In genomic region chr17:8192070-8192815, GRCh38 we compare ENCODE assay signal across 8 cellular contexts. TPM values are rescaled to one million over a fixed set of nuclear protein-coding genes. Genes with fewer than 3 reads are reported as not detected.
DNase-seq lines count a peak whose midpoint lies in the region; ATAC-seq, FAIRE-seq and TF ChIP-seq lines count a peak whose summit lies in the region.

No MANE protein-coding gene starts in this region.

- peak overlapping the region; percentile 41 for H3K9ac ChIP-seq in GM12878 (ENCODE audit: control insufficient read depth, insufficient read depth, low read length)

- TF ChIP-seq POLR2A in A549 (IDR thresholded peaks at IDR 0.05; ENCODE audit: low read length): peak; percentile 28; the same call in 1 of the 2 replicates
- peak; percentile 79 for TF ChIP-seq POLR2A in GM12878 (IDR thresholded peaks at IDR 0.05; ENCODE audit: low read depth, low read length)

- POLR2A ChIA-PET in A549 (lab: Yijun Ruan, JAX): interaction anchor here (0.7 to 2.0 kb wide), 17 partner anchors 9 to 184 kb away, joined by 3 to 24 read pairs (median 4); partner anchors contain the start of genes AURKB, CTC1, HES7 and KRABD2
- POLR2A ChIA-PET in GM12878 (lab: Charles Lee): interaction anchor here (0.6 to 8.1 kb wide), 14 partner anchors 8 to 72 kb away, joined by 3 to 146 read pairs (median 5); partner anchors contain the start of genes AURKB, CTC1, PER1 and PFAS

- no peaks in the 10 kb centered on the region for H3K36me3 ChIP-seq in GM12878 (ENCODE audit: control insufficient read depth in 2 of 2, insufficient read depth in 2 of 2, low read length in 1 of 2)

- WGBS in A549 (ENCODE audit: missing lambda C conversion rate): 2% methylated on average over 12 of the region's 12 CpGs
- 15% methylated on average over 12 of the region's 12 CpGs for WGBS in GM12878 (ENCODE audit: insufficient coverage, insufficient replicate concordance, low lambda C conversion rate, missing lambda C conversion rate)
- 13% methylated on average over 12 of the region's 12 CpGs for WGBS in right cardiac atrium

- TF ChIP-seq RAD21 in A549 (conservative IDR thresholded peaks at IDR 0.05 in 1 of 2, IDR thresholded peaks at IDR 0.05 in 1 of 2) (no peak), GM12878 (IDR thresholded peaks at IDR 0.05; ENCODE audit: insufficient read depth, low read depth, low read length) (no peak)

- peaks cover 46% of the 10 kb centered on the region for H3K4me1 ChIP-seq in A549
- peaks cover 27% of the 10 kb centered on the region for H3K4me1 ChIP-seq in GM12878 (ENCODE audit: control insufficient read depth, insufficient read depth, low read length)
- peaks cover 12% of the 10 kb centered on the region for H3K4me1 ChIP-seq in right cardiac atrium (ENCODE audit: control insufficient read depth, insufficient read depth, low read length)

- TF ChIP-seq EP300 in A549 (IDR thresholded peaks at IDR 0.05) (no peak), GM12878 (IDR thresholded peaks at IDR 0.05; ENCODE audit: borderline replicate concordance in 1 of 2, control insufficient read depth in 1 of 2, low read depth in 2 of 2, low read length in 2 of 2) (no peak)

- H3K79me2 ChIP-seq in GM12878 (ENCODE audit: control insufficient read depth, insufficient read depth, low read length): peaks cover 18% of the 10 kb centered on the region

- CTCF ChIA-PET in A549 (lab: Yijun Ruan, JAX) (interaction anchor here (0.8 to 11.3 kb wide), 6 partner anchors 14 to 73 kb away, joined by 3 to 164 read pairs (median 5); partner anchors contain the start of genes AURKB and CTC1), GM12878 (lab: Yijun Ruan, JAX) (interaction anchor here (0.9 to 2.1 kb wide), 10 partner anchors 9 to 108 kb away, joined by 3 to 8 read pairs (median 4); partner anchors contain the start of gene AURKB)

- TF ChIP-seq CTCF in A549 (IDR thresholded peaks at IDR 0.05) (no peak), GM12878 (IDR thresholded peaks at IDR 0.05 in 2 of 3, conservative IDR thresholded peaks at IDR 0.05 in 1 of 3; ENCODE audit: control insufficient read depth in 2 of 3, extremely low read depth in 1 of 3, insufficient read depth in 1 of 3, low read depth in 3 of 3, low read length in 3 of 3) (no peak)

- in situ Hi-C loops in GM12878 (cut with MboI): no loop called here

- H3K27me3 ChIP-seq in GM12878 (replicated peaks in 1 of 2; ENCODE audit: control insufficient read depth in 2 of 2, insufficient read depth in 2 of 2, low read length in 1 of 2) (no peaks in the 10 kb centered on the region), right cardiac atrium (ENCODE audit: control insufficient read depth, insufficient read depth) (no peaks in the 10 kb centered on the region)

- H3K9me3 ChIP-seq in A549 (no peaks in the 10 kb centered on the region), GM12878 (replicated peaks; ENCODE audit: control insufficient read depth, insufficient read depth, low read length) (no peaks in the 10 kb centered on the region), right cardiac atrium (ENCODE audit: control insufficient read depth, low read length) (no peaks in the 10 kb centered on the region)

- peak overlapping the region; percentile 40 for H3K4me3 ChIP-seq in A549
- peak overlapping the region; percentile 21 for H3K4me3 ChIP-seq in GM12878
- H3K4me3 ChIP-seq in right cardiac atrium (ENCODE audit: low read length): peak overlapping the region; percentile 35

- FAIRE-seq in A549 (lab: Jason Lieb, UNC): peak; percentile 100
- FAIRE-seq in GM12878 (lab: Jason Lieb, UNC): no peak

- H2AFZ ChIP-seq in GM12878 (ENCODE audit: control insufficient read depth, low read depth, low read length): peak overlapping the region; percentile 82

- intact Hi-C loops in GM12878 (cut with micrococcal nuclease; ENCODE audit: unreplicated experiment): no loop called here
- intact Hi-C loops in right cardiac atrium (cut with DNase I): no loop called here
- intact Hi-C loops in posterior cingulate gyrus (cut with DNase I): no loop called here

- DNase-seq in A549 (ENCODE audit: low read depth in 1 of 2, low spot score in 1 of 2): peak; percentile 97
- peak; percentile 62 for DNase-seq in M059J (ENCODE audit: low read depth)
- DNase-seq in SHP77 treated with DMSO at 0.1 percent for 48 hours (lab: John Stamatoyannopoulos, UW): peak; percentile 99
- peak; percentile 87 for DNase-seq in GM12878 (ENCODE audit: low read depth, low spot score)
- peak; percentile 78 to 92 (median 85) for DNase-seq in right cardiac atrium
- peak; percentile 69 to 97 (median 91) for DNase-seq in posterior cingulate gyrus
- DNase-seq in mesenteric fat pad (ENCODE audit: low spot score): no peak

- ATAC-seq in A549: peak; percentile 40 to 63
- peak; percentile 29 for ATAC-seq in GM18907 (IDR thresholded peaks at IDR 0.05; ENCODE audit: unreplicated experiment)
- ATAC-seq in GM12878: peak; percentile 50
- peak; percentile 57 to 60 for ATAC-seq in right cardiac atrium

- RAD21 ChIA-PET in GM12878 (lab: Charles Lee; ENCODE audit: unreplicated experiment): interaction anchor here (0.9 to 8.1 kb wide), 7 partner anchors 18 to 133 kb away, joined by 3 to 117 read pairs (median 5); partner anchors contain the start of genes AURKB and CTC1

- SMC1A ChIA-PET in GM12878 (lab: Charles Lee; ENCODE audit: uncharacterized antibody, unreplicated experiment): interaction anchor here (0.6 to 2.0 kb wide), 10 partner anchors 7 to 109 kb away, joined by 3 to 20 read pairs (median 4); partner anchors contain the start of genes AURKB and CTC1

- no peaks in the 10 kb centered on the region for H4K20me1 ChIP-seq in GM12878 (ENCODE audit: control insufficient read depth, insufficient read depth)

- no TSS peak for BruUV-seq in GM12878 (replicated peaks; lab: Mats Ljungman, UMichigan)

- peak overlapping the region; percentile 77 for H3K4me2 ChIP-seq in A549
- H3K4me2 ChIP-seq in GM12878 (ENCODE audit: control insufficient read depth, insufficient read depth): peak overlapping the region; percentile 51

- H3K27ac ChIP-seq in A549 (peak overlapping the region; percentile 68 to 79), GM12878 (ENCODE audit: control insufficient read depth, insufficient read depth) (peak overlapping the region; percentile 64), right cardiac atrium (ENCODE audit: low read length) (peak overlapping the region; percentile 91)

RNA-seq across cellular contexts. Expression of gene BORCS6, which starts 2.3 kb away (rescaled TPM):
- 3.0 and 3.3 TPM in 2 replicates for polyA plus RNA-seq in A549 (2011; rRNA removed)
- 4.7 and 6.0 TPM in 2 replicates for polyA plus RNA-seq in A549 (2012; cell fraction: cytosol; rRNA removed)
- polyA plus RNA-seq in A549 (2012; cell fraction: nucleus; rRNA removed): 5.1 and 6.7 TPM in 2 replicates
- polyA plus RNA-seq in A549 (2017; fragmentation: RNase III; extraction: RNeasy Plus Mini Kit Qiagen cat#74134 plus additional on column Dnase treatment): 4.1 to 6.6 TPM (median 6.1 TPM) in 3 replicates
- polyA minus RNA-seq in A549 (2011; rRNA and poly(A)+ RNA removed): 3.4 and 3.8 TPM in 2 replicates
- total RNA-seq in M059J (2014; rRNA removed; shearing (Covaris generic)): 3.9 and 6.8 TPM in 2 replicates
- 4.8 and 5.9 TPM in 2 replicates for total RNA-seq in GM12878 (2013; cell fraction: nucleolus; rRNA removed)
- 11.1 and 14.1 TPM in 2 replicates for total RNA-seq in GM12878 (2014; rRNA removed)
- total RNA-seq in GM12878 (2014; rRNA removed; fragmentation: Illumina TruSeq; extraction: Trizol): 3.4 and 4.0 TPM in 2 replicates
- total RNA-seq in GM12878 (2021): 10.8 and 11.5 TPM in 2 replicates
- 2.6 TPM for polyA plus RNA-seq in GM12878 (2011; ENCODE audit: low read depth)
- polyA plus RNA-seq in GM12878 (2011; rRNA removed): 2.7 and 4.9 TPM in 2 replicates
- 7.7 and 11.1 TPM in 2 replicates for polyA plus RNA-seq in GM12878 (2011; cell fraction: cytosol; rRNA removed)
- 7.8 and 9.8 TPM in 2 replicates for polyA plus RNA-seq in GM12878 (2011; cell fraction: nucleus; rRNA removed)
- polyA plus RNA-seq in GM12878 (2012): 7.3 and 8.5 TPM in 2 replicates
- polyA plus RNA-seq in GM12878 (2014; fragmentation: Illumina TruSeq; extraction: Trizol): 0.81 and 3.2 TPM in 2 replicates
- polyA plus RNA-seq in GM12878 (2014; fragmentation: Nextera tagmentation; extraction: Ambion mirVana): under 1 TPM; 0.37 to 0.64 TPM
- 8.6 and 9.1 TPM in 2 replicates for polyA plus RNA-seq in GM12878 (2014; rRNA removed)
- polyA plus RNA-seq in GM12878 (2016; fragmentation: Nextera tagmentation; extraction: Ambion mirVana): 10 to 100 TPM; 10.5 to 11.7 TPM
- 4.4 and 7.9 TPM in 2 replicates for polyA minus RNA-seq in GM12878 (2011; rRNA and poly(A)+ RNA removed)
- 3.1 and 5.6 TPM in 2 replicates for polyA minus RNA-seq in GM12878 (2011; cell fraction: cytosol; rRNA and poly(A)+ RNA removed)
- 5.7 and 7.9 TPM in 2 replicates for polyA minus RNA-seq in GM12878 (2011; cell fraction: nucleus; rRNA and poly(A)+ RNA removed)
- total RNA-seq in right cardiac atrium: 1 to 10 TPM; 7.0 to 9.9 (median 9.6) TPM
- polyA plus RNA-seq in right cardiac atrium: 7.3 TPM
- 5.8 TPM for total RNA-seq in mesenteric fat pad

RNA-seq across cellular contexts. Expression of gene TMEM107, which starts 16.1 kb away (rescaled TPM):
- polyA plus RNA-seq in A549 (2011; rRNA removed) (21.8 and 22.8 TPM in 2 replicates), A549 (2017; fragmentation: RNase III; extraction: RNeasy Plus Mini Kit Qiagen cat#74134 plus additional on column Dnase treatment) (16.0 to 19.2 TPM (median 17.0 TPM) in 3 replicates), GM12878 (2011; rRNA removed) (32.9 and 33.7 TPM in 2 replicates), GM12878 (2014; fragmentation: Illumina TruSeq; extraction: Trizol) (7.5 and 7.9 TPM in 2 replicates), GM12878 (2014; fragmentation: Nextera tagmentation; extraction: Ambion mirVana) (10 to 100 TPM; 20.8 to 27.0 TPM), GM12878 (2014; rRNA removed) (13.0 and 15.7 TPM in 2 replicates), GM12878 (2016; fragmentation: Nextera tagmentation; extraction: Ambion mirVana) (10 to 100 TPM; 22.5 to 23.3 TPM), right cardiac atrium (7.2 TPM)
- polyA plus RNA-seq in A549 (2012; cell fraction: cytosol; rRNA removed): 27.0 and 28.5 TPM in 2 replicates
- polyA plus RNA-seq in A549 (2012; cell fraction: nucleus; rRNA removed): 17.3 and 18.3 TPM in 2 replicates
- polyA minus RNA-seq in A549 (2011; rRNA and poly(A)+ RNA removed): 94.8 and 135 TPM in 2 replicates
- total RNA-seq in M059J (2014; rRNA removed; shearing (Covaris generic)): 27.5 and 31.5 TPM in 2 replicates
- 31.8 and 36.0 TPM in 2 replicates for total RNA-seq in GM12878 (2013; cell fraction: nucleolus; rRNA removed)
- total RNA-seq in GM12878 (2014; rRNA removed) (38.7 and 47.6 TPM in 2 replicates), GM12878 (2014; rRNA removed; fragmentation: Illumina TruSeq; extraction: Trizol) (23.7 and 24.9 TPM in 2 replicates), GM12878 (2021) (18.6 and 20.0 TPM in 2 replicates), right cardiac atrium (10 to 100 TPM in 2 of 4 donors, 1 to 10 TPM in 2; 7.1 to 11.4 (median 9.2) TPM), mesenteric fat pad (16.3 TPM)
- polyA plus RNA-seq in GM12878 (2011; ENCODE audit: low read depth): 9.9 TPM
- 40.2 and 40.3 TPM in 2 replicates for polyA plus RNA-seq in GM12878 (2011; cell fraction: cytosol; rRNA removed)
- polyA plus RNA-seq in GM12878 (2011; cell fraction: nucleus; rRNA removed): 32.6 and 35.3 TPM in 2 replicates
- 19.2 and 20.9 TPM in 2 replicates for polyA plus RNA-seq in GM12878 (2012)
- polyA minus RNA-seq in GM12878 (2011; rRNA and poly(A)+ RNA removed): 132 and 195 TPM in 2 replicates
- 52.2 and 52.7 TPM in 2 replicates for polyA minus RNA-seq in GM12878 (2011; cell fraction: cytosol; rRNA and poly(A)+ RNA removed)
- 146 and 159 TPM in 2 replicates for polyA minus RNA-seq in GM12878 (2011; cell fraction: nucleus; rRNA and poly(A)+ RNA removed)

RNA-seq across cellular contexts. Expression of gene AURKB, which starts 18.1 kb away (rescaled TPM):
- polyA plus RNA-seq in A549 (2011; rRNA removed) (51.0 and 59.5 TPM in 2 replicates), A549 (2017; fragmentation: RNase III; extraction: RNeasy Plus Mini Kit Qiagen cat#74134 plus additional on column Dnase treatment) (124 to 137 TPM (median 130 TPM) in 3 replicates), GM12878 (2011; rRNA removed) (24.7 and 52.7 TPM in 2 replicates), GM12878 (2014; fragmentation: Illumina TruSeq; extraction: Trizol) (89.9 and 149 TPM in 2 replicates), GM12878 (2014; fragmentation: Nextera tagmentation; extraction: Ambion mirVana) (100 to 1,000 TPM; 107 to 121 TPM), GM12878 (2014; rRNA removed) (81.5 and 106 TPM in 2 replicates), GM12878 (2016; fragmentation: Nextera tagmentation; extraction: Ambion mirVana) (100 to 1,000 TPM; 187 to 209 TPM), right cardiac atrium (0.45 TPM)
- 161 and 188 TPM in 2 replicates for polyA plus RNA-seq in A549 (2012; cell fraction: cytosol; rRNA removed)
- 627 and 727 TPM in 2 replicates for polyA plus RNA-seq in A549 (2012; cell fraction: nucleus; rRNA removed)
- polyA minus RNA-seq in A549 (2011; rRNA and poly(A)+ RNA removed): 58.8 and 80.3 TPM in 2 replicates
- 78.7 and 123 TPM in 2 replicates for total RNA-seq in M059J (2014; rRNA removed; shearing (Covaris generic))
- 53.6 and 56.5 TPM in 2 replicates for total RNA-seq in GM12878 (2013; cell fraction: nucleolus; rRNA removed)
- total RNA-seq in GM12878 (2014; rRNA removed) (125 and 134 TPM in 2 replicates), GM12878 (2014; rRNA removed; fragmentation: Illumina TruSeq; extraction: Trizol) (101 and 109 TPM in 2 replicates), GM12878 (2021) (140 and 141 TPM in 2 replicates), right cardiac atrium (1 to 10 TPM in 2 of 4 donors, not detected in 2; 1.1 to 1.3 TPM), mesenteric fat pad (not detected)
- 54.5 TPM for polyA plus RNA-seq in GM12878 (2011; ENCODE audit: low read depth)
- polyA plus RNA-seq in GM12878 (2011; cell fraction: cytosol; rRNA removed): 78.6 and 120 TPM in 2 replicates
- 223 and 238 TPM in 2 replicates for polyA plus RNA-seq in GM12878 (2011; cell fraction: nucleus; rRNA removed)
- 66.2 and 89.3 TPM in 2 replicates for polyA plus RNA-seq in GM12878 (2012)
- 42.4 and 65.7 TPM in 2 replicates for polyA minus RNA-seq in GM12878 (2011; rRNA and poly(A)+ RNA removed)
- 20.8 and 32.3 TPM in 2 replicates for polyA minus RNA-seq in GM12878 (2011; cell fraction: cytosol; rRNA and poly(A)+ RNA removed)
- 70.2 and 122 TPM in 2 replicates for polyA minus RNA-seq in GM12878 (2011; cell fraction: nucleus; rRNA and poly(A)+ RNA removed)

RNA-seq across cellular contexts. Expression of gene VAMP2, which starts 29.5 kb away (rescaled TPM):
- polyA plus RNA-seq in A549 (2011; rRNA removed) (21.7 and 24.7 TPM in 2 replicates), A549 (2017; fragmentation: RNase III; extraction: RNeasy Plus Mini Kit Qiagen cat#74134 plus additional on column Dnase treatment) (19.2 to 23.3 TPM (median 19.3 TPM) in 3 replicates), GM12878 (2011; rRNA removed) (18.8 and 24.9 TPM in 2 replicates), GM12878 (2014; fragmentation: Illumina TruSeq; extraction: Trizol) (35.2 and 40.8 TPM in 2 replicates), GM12878 (2014; fragmentation: Nextera tagmentation; extraction: Ambion mirVana) (1 to 10 TPM; 3.0 to 6.3 TPM), GM12878 (2014; rRNA removed) (25.0 and 25.3 TPM in 2 replicates), GM12878 (2016; fragmentation: Nextera tagmentation; extraction: Ambion mirVana) (10 to 100 TPM; 25.0 to 28.0 TPM), right cardiac atrium (50.2 TPM)
- 20.5 and 26.1 TPM in 2 replicates for polyA plus RNA-seq in A549 (2012; cell fraction: cytosol; rRNA removed)
- polyA plus RNA-seq in A549 (2012; cell fraction: nucleus; rRNA removed): 23.5 and 36.3 TPM in 2 replicates
- polyA minus RNA-seq in A549 (2011; rRNA and poly(A)+ RNA removed): 8.5 and 9.5 TPM in 2 replicates
- total RNA-seq in M059J (2014; rRNA removed; shearing (Covaris generic)): 3.8 and 4.4 TPM in 2 replicates
- 27.6 and 28.5 TPM in 2 replicates for total RNA-seq in GM12878 (2013; cell fraction: nucleolus; rRNA removed)
- total RNA-seq in GM12878 (2014; rRNA removed) (3.8 and 4.7 TPM in 2 replicates), GM12878 (2014; rRNA removed; fragmentation: Illumina TruSeq; extraction: Trizol) (6.1 and 6.4 TPM in 2 replicates), GM12878 (2021) (25.1 and 27.8 TPM in 2 replicates), right cardiac atrium (10 to 100 TPM; 68.7 to 74.9 (median 71.8) TPM), mesenteric fat pad (52.4 TPM)
- 33.4 TPM for polyA plus RNA-seq in GM12878 (2011; ENCODE audit: low read depth)
- polyA plus RNA-seq in GM12878 (2011; cell fraction: cytosol; rRNA removed): 22.6 and 33.1 TPM in 2 replicates
- 68.3 and 69.6 TPM in 2 replicates for polyA plus RNA-seq in GM12878 (2011; cell fraction: nucleus; rRNA removed)
- 45.8 and 62.7 TPM in 2 replicates for polyA plus RNA-seq in GM12878 (2012)
- polyA minus RNA-seq in GM12878 (2011; rRNA and poly(A)+ RNA removed): 7.0 and 9.0 TPM in 2 replicates
- 7.4 and 9.2 TPM in 2 replicates for polyA minus RNA-seq in GM12878 (2011; cell fraction: cytosol; rRNA and poly(A)+ RNA removed)
- 12.8 and 17.6 TPM in 2 replicates for polyA minus RNA-seq in GM12878 (2011; cell fraction: nucleus; rRNA and poly(A)+ RNA removed)

RNA-seq across cellular contexts. Expression of gene PER1, which starts 40.0 kb away (rescaled TPM):
- polyA plus RNA-seq in A549 (2011; rRNA removed) (5.5 and 5.6 TPM in 2 replicates), A549 (2017; fragmentation: RNase III; extraction: RNeasy Plus Mini Kit Qiagen cat#74134 plus additional on column Dnase treatment) (6.8 to 8.7 TPM (median 8.4 TPM) in 3 replicates), GM12878 (2011; rRNA removed) (3.6 and 8.6 TPM in 2 replicates), GM12878 (2014; fragmentation: Illumina TruSeq; extraction: Trizol) (0.81 and 4.1 TPM in 2 replicates), GM12878 (2014; fragmentation: Nextera tagmentation; extraction: Ambion mirVana) (under 1 TPM; 0.02 to 0.26 TPM), GM12878 (2014; rRNA removed) (8.6 and 12.4 TPM in 2 replicates), GM12878 (2016; fragmentation: Nextera tagmentation; extraction: Ambion mirVana) (1 to 10 TPM; 5.3 to 6.7 TPM), right cardiac atrium (110 TPM)
- 7.4 and 10.9 TPM in 2 replicates for polyA plus RNA-seq in A549 (2012; cell fraction: cytosol; rRNA removed)
- polyA plus RNA-seq in A549 (2012; cell fraction: nucleus; rRNA removed): 53.8 and 57.6 TPM in 2 replicates
- 13.7 and 34.7 TPM in 2 replicates for polyA minus RNA-seq in A549 (2011; rRNA and poly(A)+ RNA removed)
- 10.6 and 18.4 TPM in 2 replicates for total RNA-seq in M059J (2014; rRNA removed; shearing (Covaris generic))
- 64.5 and 73.5 TPM in 2 replicates for total RNA-seq in GM12878 (2013; cell fraction: nucleolus; rRNA removed)
- total RNA-seq in GM12878 (2014; rRNA removed) (4.9 and 5.5 TPM in 2 replicates), GM12878 (2014; rRNA removed; fragmentation: Illumina TruSeq; extraction: Trizol) (1.9 and 2.2 TPM in 2 replicates), GM12878 (2021) (19.9 and 25.1 TPM in 2 replicates), right cardiac atrium (100 to 1,000 TPM in 3 of 4 donors, 10 to 100 TPM in 1; 96.2 to 150 (median 124) TPM), mesenteric fat pad (316 TPM)
- 22.0 TPM for polyA plus RNA-seq in GM12878 (2011; ENCODE audit: low read depth)
- 9.8 and 13.3 TPM in 2 replicates for polyA plus RNA-seq in GM12878 (2011; cell fraction: cytosol; rRNA removed)
- polyA plus RNA-seq in GM12878 (2011; cell fraction: nucleus; rRNA removed): 98.4 and 119 TPM in 2 replicates
- polyA plus RNA-seq in GM12878 (2012): 25.3 and 40.9 TPM in 2 replicates
- polyA minus RNA-seq in GM12878 (2011; rRNA and poly(A)+ RNA removed): 12.9 and 25.3 TPM in 2 replicates
- polyA minus RNA-seq in GM12878 (2011; cell fraction: cytosol; rRNA and poly(A)+ RNA removed): 13.7 and 18.7 TPM in 2 replicates
- polyA minus RNA-seq in GM12878 (2011; cell fraction: nucleus; rRNA and poly(A)+ RNA removed): 39.8 and 46.7 TPM in 2 replicates

Comparison
In these comparisons a context has a peak if more than half of its experiments do, and no peak if none do; other contexts are left out.
1. RNA of gene AURKB, which starts 18.1 kb away (total RNA-seq): 53.6 to 141 TPM in GM12878 and 78.7 to 123 TPM in M059J; 1.1 to 1.3 TPM in right cardiac atrium and not detected in mesenteric fat pad (single experiment); every median in the first group is over 10 times any median in the second.
2. Of the 24 proteins assayed by ChIP-seq in both GM12878 and A549: peak only in GM12878: CHD2 and POLR2AphosphoS2; only in A549: BCL3; in both: MAX, POLR2A and USF2; in neither: 16; mixed calls (peak in some experiments, not most) for 2.
3. Peak in every context shown above with its lines, with median percentiles within 50 percentile points of each other: ATAC-seq, H3K27ac ChIP-seq and H3K4me3 ChIP-seq.